4 cellular contexts compared by ENCODE assay signal in the genomic region with DNA sequence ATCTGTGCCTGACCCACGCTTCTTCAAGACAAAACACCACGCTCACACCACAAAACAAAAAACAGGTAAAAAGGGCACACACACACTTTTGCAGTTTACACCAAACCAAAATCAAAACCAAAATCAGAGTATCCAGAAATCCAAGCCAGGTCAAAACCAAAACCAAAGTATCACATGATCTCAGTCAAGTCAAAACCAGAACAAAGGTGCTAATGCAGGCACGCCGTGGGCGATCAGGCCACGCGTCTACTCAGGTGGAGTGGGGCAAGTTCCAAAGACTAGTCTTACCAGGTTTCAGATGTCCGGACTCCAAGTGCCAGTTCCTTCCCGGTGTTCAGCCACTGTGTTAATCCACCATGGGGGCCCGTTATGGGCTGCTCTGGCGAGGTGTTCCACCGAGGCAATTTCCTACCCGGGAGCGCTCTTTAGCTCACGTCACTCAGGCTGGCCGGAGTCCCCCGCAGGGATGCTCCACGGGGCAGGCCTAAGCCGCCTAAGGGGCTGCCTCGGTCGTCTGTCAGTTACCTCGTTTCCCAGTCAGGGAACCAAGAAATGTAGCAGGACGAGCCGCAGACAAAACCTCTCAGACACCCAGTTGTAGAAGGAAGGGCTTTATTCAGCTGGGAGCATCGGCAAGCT. TPM values are rescaled to one million over a fixed set of nuclear protein-coding genes. Genes with fewer than 3 reads are reported as not detected.
"Had no signal": no experiment of that assay in that cellular context is flagged by ENCODE, and none has a peak within 500 bp of the region (broad histone marks: within the 10 kb centered on the region; RNA-seq: fewer than 3 reads in every experiment).

No MANE protein-coding gene starts in this region.

RNA-seq across cellular contexts. Expression of a gene that starts 3.1 kb away (rescaled TPM):
- total RNA-seq: activated CD4-positive, alpha-beta T cell treated with anti-CD3 and anti-CD28 coated beads, Interleukin-2, amount 10 ng/mL, durations not matched to agents 24 days and 14 days; activated naive CD8-positive, alpha-beta T cell treated with anti-CD3 and anti-CD28 coated beads, Interleukin-2, amount 10 ng/mL, durations not matched to agents 7 days and 5 days; T-helper 17 cell had no signal
- polyA plus RNA-seq: neural cell had no signal

RNA-seq across cellular contexts. Expression of a gene that starts 17.5 kb away (rescaled TPM):
- total RNA-seq: T-helper 17 cell had no signal

RNA-seq across cellular contexts. Expression of a gene that starts 31.5 kb away (rescaled TPM):
- polyA plus RNA-seq: neural cell had no signal
